Comparison of ENCODE assay signal across 9 cellular contexts in genomic region chr7:37408885-37409248, GRCh38. TPM values are rescaled to one million over a fixed set of nuclear protein-coding genes. Genes with fewer than 3 reads are reported as not detected.
A peak's percentile ranks its signal among the peaks of the same experiment; 100 is the strongest.
DNase-seq lines count a peak whose midpoint lies in the region; ATAC-seq and TF ChIP-seq lines count a peak whose summit lies in the region.
"Had no signal": no experiment of that assay in that cellular context is flagged by ENCODE, and none has a peak within 500 bp of the region (broad histone marks: within the 10 kb centered on the region; RNA-seq: fewer than 3 reads in every experiment).

No MANE protein-coding gene starts in this region.

- 11% methylated on average over 5 of the region's 5 CpGs for WGBS in liver
- WGBS in transverse colon (ENCODE audit: low coverage in 1 of 2), 2 donors, result 47 to 64% methylated on average over 5 of the region's 5 CpGs

- TF ChIP-seq POLR2A in transverse colon (IDR thresholded peaks at IDR 0.05), result no peak

- H3K36me3 ChIP-seq in liver (ENCODE audit: control insufficient read depth in 4 of 4, insufficient read depth in 3 of 4, low read depth in 1 of 4, low read length in 3 of 4) (no peaks in the 10 kb centered on the region), transverse colon (no peaks in the 10 kb centered on the region)

- ATAC-seq in GM21390 (IDR thresholded peaks at IDR 0.05; ENCODE audit: unreplicated experiment) (peak; percentile 57), GM19324 (IDR thresholded peaks at IDR 0.05; ENCODE audit: low FRiP score, unreplicated experiment) (no peak), GM21529 (IDR thresholded peaks at IDR 0.05; ENCODE audit: unreplicated experiment) (no peak), SK-N-SH treated with all-trans-retinoic acid at 6 μM for 48 hours (no peak)

- H3K27ac ChIP-seq in liver (ENCODE audit: low read depth in 1 of 2, low read length in 2 of 2) (peak overlapping the region; percentile 70 to 85), transverse colon (peak overlapping the region in 2 of 4 donors; percentile 33 to 42)

- no peaks in the 10 kb centered on the region for H3K27me3 Mint-ChIP-seq in T-helper 1 cell treated with Interleukin-12 subunit alpha and Interleukin-12 subunit beta and Interleukin-4 antibody, amounts not matched to agents 30 μg/mL and 1 μg/mL, for 36 hours (ENCODE audit: low read depth)

- H3K4me1 ChIP-seq in liver (ENCODE audit: control insufficient read depth in 4 of 4, insufficient read depth in 4 of 4, low read length in 3 of 4), result peaks cover 10 to 62% (median 30%) of the 10 kb centered on the region in 4 donors
- peaks cover 0 to 26% (median 0%) of the 10 kb centered on the region in 4 donors for H3K4me1 ChIP-seq in transverse colon

- intact Hi-C loops in transverse colon (cut with DNase I; ENCODE audit: low total_unique reads), result no loop called here

- H3K9me3 Mint-ChIP-seq in T-helper 1 cell treated with Interleukin-12 subunit alpha and Interleukin-12 subunit beta and Interleukin-4 antibody, amounts not matched to agents 30 μg/mL and 1 μg/mL, for 36 hours, result peaks cover 9% of the 10 kb centered on the region

- TF ChIP-seq EP300 in transverse colon (IDR thresholded peaks at IDR 0.05; ENCODE audit: low read depth), result no peak

- DNase-seq in GM10248 (ENCODE audit: extremely low spot score) (peak; percentile 31), transverse colon (no peak)
- DNase-seq: NCI-H1417 treated with DMSO at 0.1 percent for 48 hours had no signal

- peaks cover 13% of the 10 kb centered on the region for H3K36me3 Mint-ChIP-seq in T-helper 1 cell treated with Interleukin-12 subunit alpha and Interleukin-12 subunit beta and Interleukin-4 antibody, amounts not matched to agents 30 μg/mL and 1 μg/mL, for 36 hours (ENCODE audit: low read depth)

- in situ Hi-C loops in transverse colon (cut with MboI; ENCODE audit: low pct_ligation_motif_present in 1 of 4, low pct_unique_long_range_greater_than_20kb in 1 of 4, low sequenced_read_pairs in 3 of 4), result no loop called here

- H3K4me3 ChIP-seq in liver (ENCODE audit: low read depth in 1 of 3, low read length in 3 of 3), result peak overlapping the region in 1 of 3 donors; percentile 5
- H3K4me3 ChIP-seq in transverse colon, result no peak overlapping the region

- TF ChIP-seq CTCF in GM10248 (IDR thresholded peaks at IDR 0.05; ENCODE audit: control extremely low read depth, extremely low read depth, low read depth, missing control alignments) (no peak), liver (IDR thresholded peaks at IDR 0.05; ENCODE audit: low read depth, low read length, missing input control) (peak; percentile 5), transverse colon (IDR thresholded peaks at IDR 0.05) (no peak)

- CTCF ChIA-PET in GM10248 (lab: Yijun Ruan, JAX), result no interaction called here

- POLR2A ChIA-PET in GM10248 (lab: Yijun Ruan, JAX), result interaction anchor here (0.7 kb wide), 1 partner anchor 536 kb away, joined by 3 read pairs; no protein-coding TSS in a partner anchor

- TF ChIP-seq RAD21 in liver (IDR thresholded peaks at IDR 0.05), result peak; percentile 52 to 54

- peaks cover 54% of the 10 kb centered on the region for H3K4me1 Mint-ChIP-seq in T-helper 1 cell treated with Interleukin-12 subunit alpha and Interleukin-12 subunit beta and Interleukin-4 antibody, amounts not matched to agents 30 μg/mL and 1 μg/mL, for 36 hours (ENCODE audit: low read depth)

- H3K27ac Mint-ChIP-seq in T-helper 1 cell treated with Interleukin-12 subunit alpha and Interleukin-12 subunit beta and Interleukin-4 antibody, amounts not matched to agents 30 μg/mL and 1 μg/mL, for 36 hours, result peak overlapping the region; percentile 90

- H3K9ac ChIP-seq in liver (ENCODE audit: low read depth in 1 of 2, low read length in 2 of 2), result peak overlapping the region; percentile 15 to 27

- H3K27me3 ChIP-seq in liver (ENCODE audit: control insufficient read depth in 4 of 4, insufficient read depth in 4 of 4, low read length in 3 of 4) (no peaks in the 10 kb centered on the region), transverse colon (no peaks in the 10 kb centered on the region)

- H3K9me3 ChIP-seq in liver (ENCODE audit: control insufficient read depth in 4 of 4, low read length in 3 of 4) (no peaks in the 10 kb centered on the region), transverse colon (no peaks in the 10 kb centered on the region)

- H3K4me3 Mint-ChIP-seq in T-helper 1 cell treated with Interleukin-12 subunit alpha and Interleukin-12 subunit beta and Interleukin-4 antibody, amounts not matched to agents 30 μg/mL and 1 μg/mL, for 36 hours, result peak overlapping the region; percentile 83

TF ChIP-seq in liver, 16 proteins besides CTCF, POLR2A, EP300 and RAD21 (continues in another document):
- TF ChIP-seq RXRA (IDR thresholded peaks at IDR 0.05), result peak; percentile 84 to 93
- peak; percentile 68 for TF ChIP-seq SP1 (IDR thresholded peaks at IDR 0.05)
- TF ChIP-seq ATF3 (IDR thresholded peaks at IDR 0.05), result peak; percentile 54
- TF ChIP-seq ZBTB33 (IDR thresholded peaks at IDR 0.05), result peak; percentile 88
- no peak for TF ChIP-seq HNF4G (IDR thresholded peaks at IDR 0.05)
- TF ChIP-seq YY1 (IDR thresholded peaks at IDR 0.05), result peak; percentile 89

TF ChIP-seq in SK-N-SH treated with all-trans-retinoic acid at 6 μM for 48 hours, 23 proteins besides CTCF, POLR2A, EP300 and RAD21 (continues in another document):
- no peak for TF ChIP-seq PATZ1 (CRISPR knock-in tag; IDR thresholded peaks at IDR 0.05; ENCODE audit: borderline replicate concordance)
- no peak for TF ChIP-seq OSR1 (CRISPR knock-in tag; IDR thresholded peaks at IDR 0.05)
- no peak for TF ChIP-seq ZNF8 (CRISPR knock-in tag; IDR thresholded peaks at IDR 0.05)
- TF ChIP-seq BACH2 (CRISPR knock-in tag; IDR thresholded peaks at IDR 0.05; ENCODE audit: borderline replicate concordance), result no peak
- no peak for TF ChIP-seq CREB5 (CRISPR knock-in tag; IDR thresholded peaks at IDR 0.05; ENCODE audit: low read depth)
- TF ChIP-seq GLIS3 (CRISPR knock-in tag; IDR thresholded peaks at IDR 0.05), result no peak
- TF ChIP-seq ESRRG (CRISPR knock-in tag; IDR thresholded peaks at IDR 0.05), result no peak
- no peak for TF ChIP-seq TCF4 (CRISPR knock-in tag; IDR thresholded peaks at IDR 0.05; ENCODE audit: borderline replicate concordance)
- no peak for TF ChIP-seq ZFP30 (CRISPR knock-in tag; IDR thresholded peaks at IDR 0.05)
- TF ChIP-seq TSHZ2 (CRISPR knock-in tag; IDR thresholded peaks at IDR 0.05), result no peak
- TF ChIP-seq ARNTL (CRISPR knock-in tag; IDR thresholded peaks at IDR 0.05; ENCODE audit: borderline replicate concordance, low read depth), result no peak
- no peak for TF ChIP-seq ZNF565 (CRISPR knock-in tag; conservative IDR thresholded peaks at IDR 0.05; ENCODE audit: low read depth)
- no peak for TF ChIP-seq ZNF70 (CRISPR knock-in tag; IDR thresholded peaks at IDR 0.05)
- TF ChIP-seq RARB (CRISPR knock-in tag; IDR thresholded peaks at IDR 0.05), result no peak

RNA-seq across cellular contexts. Expression of gene ELMO1, which starts 39.8 kb away (rescaled TPM):
- 10 to 100 TPM; 17.1 to 51.5 TPM for total RNA-seq in liver
- polyA plus RNA-seq in liver, result 10 to 100 TPM in 1 of 2 donors, 1 to 10 TPM in 1; 6.7 to 12.5 TPM
- total RNA-seq in transverse colon, result 100 to 1,000 TPM in 1 of 4 donors, 10 to 100 TPM in 3; 24.6 to 120 (median 71.9) TPM
